Comparison of ENCODE assay signal across 9 cellular contexts in the genomic region with DNA sequence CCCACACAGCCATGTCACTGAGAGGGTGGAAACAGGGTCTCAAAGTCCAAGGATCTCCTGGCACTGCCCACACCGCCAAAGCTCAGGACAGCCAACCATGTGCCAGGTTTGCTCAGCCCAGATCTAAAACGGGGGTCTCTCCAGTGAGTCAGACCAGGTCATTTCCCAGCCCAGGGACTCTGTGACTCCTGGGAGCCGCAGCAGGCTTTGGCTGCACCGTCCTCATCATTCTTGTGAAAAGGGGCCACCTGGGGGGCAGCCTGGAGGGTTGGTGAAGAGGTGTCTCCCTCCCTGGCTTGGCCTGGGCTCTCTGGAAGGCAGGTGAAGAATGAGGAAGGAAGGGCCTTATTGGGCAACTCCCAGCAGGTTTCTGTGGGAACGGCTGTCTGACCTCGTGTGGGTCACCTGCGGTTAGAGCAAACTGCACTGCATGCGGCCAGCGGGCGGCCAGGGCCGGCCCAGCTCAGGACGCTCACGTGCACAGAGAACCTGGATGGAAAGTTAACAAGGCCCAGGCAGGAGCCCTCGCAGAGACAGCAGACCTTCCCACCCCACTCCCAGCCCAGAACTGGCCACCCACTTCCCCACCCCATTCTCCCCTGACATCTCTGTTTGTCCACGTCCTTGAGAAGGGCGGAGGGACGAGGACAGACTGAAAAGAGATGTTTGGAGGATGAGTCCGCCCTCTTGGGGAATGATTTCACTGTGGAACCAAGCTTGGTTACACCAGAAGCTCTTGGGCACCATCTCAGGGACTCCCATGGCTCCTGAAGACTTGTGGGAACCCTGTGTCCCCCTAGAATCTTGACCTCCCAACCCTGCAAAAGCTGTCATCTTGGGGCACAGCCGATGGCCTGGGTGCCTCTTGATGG. TPM values are rescaled to one million over a fixed set of nuclear protein-coding genes. Genes with fewer than 3 reads are reported as not detected.
A peak's percentile ranks its signal among the peaks of the same experiment; 100 is the strongest.
DNase-seq lines count a peak whose midpoint lies in the region; ATAC-seq, FAIRE-seq and TF ChIP-seq lines count a peak whose summit lies in the region.
"Had no signal": no experiment of that assay in that cellular context is flagged by ENCODE, and none has a peak within 500 bp of the region (broad histone marks: within the 10 kb centered on the region; RNA-seq: fewer than 3 reads in every experiment).

No MANE protein-coding gene starts in this region.

- H3K27me3 Mint-ChIP-seq in Calu3 (ENCODE audit: unreplicated experiment): no peaks in the 10 kb centered on the region
- H3K27me3 Mint-ChIP-seq in naive thymus-derived CD8-positive, alpha-beta T cell: no peaks in the 10 kb centered on the region

- in situ Hi-C loops in brain microvascular endothelial cell (cut with HindIII; ENCODE audit: low pct_ligation_motif_present, low sequenced_read_pairs): no loop called here

- no peak overlapping the region for H3K4me3 ChIP-seq in brain microvascular endothelial cell (ENCODE audit: low read depth, low read length)

- ATAC-seq in naive thymus-derived CD8-positive, alpha-beta T cell: no peak
- ATAC-seq in GM21367 (IDR thresholded peaks at IDR 0.05; ENCODE audit: unreplicated experiment): no peak
- ATAC-seq in GM21723 (IDR thresholded peaks at IDR 0.05; ENCODE audit: unreplicated experiment): no peak

- no peak for FAIRE-seq in D721Med (lab: Jason Lieb, UNC)

- H3K27ac ChIP-seq in epithelial cell of prostate: peak overlapping the region; percentile 81
- H3K27ac ChIP-seq in brain microvascular endothelial cell: no peak overlapping the region

- H3K27me3 ChIP-seq in brain microvascular endothelial cell (replicated peaks): peaks cover 4% of the 10 kb centered on the region

- H3K36me3 Mint-ChIP-seq in Calu3 (ENCODE audit: insufficient read depth, unreplicated experiment): peaks cover 42% of the 10 kb centered on the region
- no peaks in the 10 kb centered on the region for H3K36me3 Mint-ChIP-seq in naive thymus-derived CD8-positive, alpha-beta T cell

- no peaks in the 10 kb centered on the region for H3K9me3 Mint-ChIP-seq in Calu3 (ENCODE audit: low read depth, unreplicated experiment)
- H3K9me3 Mint-ChIP-seq in naive thymus-derived CD8-positive, alpha-beta T cell: no peaks in the 10 kb centered on the region
- H3K9me3 Mint-ChIP-seq: nephron had no signal

- no peak for TF ChIP-seq CTCF in Calu3 (IDR thresholded peaks at IDR 0.05; ENCODE audit: unreplicated experiment)
- TF ChIP-seq CTCF in brain microvascular endothelial cell (IDR thresholded peaks at IDR 0.05; ENCODE audit: low read depth, low read length, missing control alignments): no peak
- TF ChIP-seq CTCF in D721Med (IDR thresholded peaks at IDR 0.05; ENCODE audit: insufficient read depth, missing control alignments): no peak

- POLR2A ChIA-PET in naive thymus-derived CD8-positive, alpha-beta T cell (lab: Charles Lee): interaction anchor here (0.8 to 2.0 kb wide), 3 partner anchors 10 to 26 kb away, joined by 3 to 10 read pairs (median 4); a partner anchor contains a TSS

- peak; percentile 95 for DNase-seq in Calu3
- DNase-seq in NOMO-1 (lab: John Stamatoyannopoulos, UW; ENCODE audit: unreplicated experiment in 2 of 2): peak; percentile 58 to 70
- peak; percentile 39 for DNase-seq in epithelial cell of prostate (ENCODE audit: low read depth, low spot score)
- no peak for DNase-seq in naive thymus-derived CD8-positive, alpha-beta T cell
- DNase-seq in brain microvascular endothelial cell: no peak
- DNase-seq in D721Med (ENCODE audit: insufficient read length, low spot score): no peak

- peak overlapping the region; percentile 50 for H3K4me3 Mint-ChIP-seq in Calu3 (ENCODE audit: low read depth, unreplicated experiment)
- H3K4me3 Mint-ChIP-seq in naive thymus-derived CD8-positive, alpha-beta T cell: peak overlapping the region in 3 of 10 donors; percentile 18 to 52 (median 50)
- H3K4me3 Mint-ChIP-seq: nephron had no signal

- H3K4me1 Mint-ChIP-seq in Calu3 (ENCODE audit: low read depth, unreplicated experiment): peaks cover 83% of the 10 kb centered on the region
- H3K4me1 Mint-ChIP-seq in naive thymus-derived CD8-positive, alpha-beta T cell: peaks cover 18 to 76% (median 70%) of the 10 kb centered on the region in 4 donors

- H3K27ac Mint-ChIP-seq in Calu3 (ENCODE audit: unreplicated experiment): peak overlapping the region; percentile 80
- peak overlapping the region in 9 of 10 donors; percentile 44 to 89 (median 80) for H3K27ac Mint-ChIP-seq in naive thymus-derived CD8-positive, alpha-beta T cell

- intact Hi-C loops in Calu3 (cut with micrococcal nuclease; ENCODE audit: unreplicated experiment): loop anchor here (2.0 kb wide), 1 partner anchor 28 kb away; no protein-coding TSS in a partner anchor

- TSS peak; percentile 68 for BruUV-seq in Calu3 (replicated peaks; lab: Mats Ljungman, UMichigan)

- CTCF ChIA-PET in Calu3 (lab: Charles Lee): interaction anchor here (0.5 to 1.9 kb wide), 9 partner anchors 11 to 510 kb away, joined by 3 to 11 read pairs (median 3); no protein-coding TSS in a partner anchor

- H3K36me3 ChIP-seq in brain microvascular endothelial cell (replicated peaks): no peaks in the 10 kb centered on the region

RNA-seq across cellular contexts. Expression of a gene that starts 25.6 kb away (rescaled TPM):
- total RNA-seq in Calu3 (2022): 328 and 443 TPM in 2 replicates
- 100 to 1,000 TPM; 169 to 176 TPM for total RNA-seq in naive thymus-derived CD8-positive, alpha-beta T cell
- polyA plus RNA-seq in naive thymus-derived CD8-positive, alpha-beta T cell: 100 to 1,000 TPM; 553 to 770 (median 597) TPM

RNA-seq across cellular contexts. Expression of a gene that starts 55.9 kb away (rescaled TPM):
- total RNA-seq in Calu3 (2022): 26.0 and 31.3 TPM in 2 replicates
- 10 to 100 TPM; 24.4 to 25.9 TPM for total RNA-seq in naive thymus-derived CD8-positive, alpha-beta T cell
- 10 to 100 TPM; 16.0 to 26.9 (median 19.0) TPM for polyA plus RNA-seq in naive thymus-derived CD8-positive, alpha-beta T cell

Comparison
In these comparisons a context has a peak if more than half of its experiments do, and no peak if none do; other contexts are left out.
1. DNase-seq: peak in Calu3 (single experiment), NOMO-1 (2 of 2) and epithelial cell of prostate (single experiment); none in naive thymus-derived CD8-positive, alpha-beta T cell (0 of 10), brain microvascular endothelial cell (single experiment) and D721Med (single experiment).